In genomic region chr2:85886585-85886984, GRCh38 we compare ENCODE assay signal across 2 cellular contexts.
TF ChIP-seq lines count a peak whose summit lies in the region.

No MANE protein-coding gene starts in this region.

TF ChIP-seq in endothelial cell of umbilical vein, 7 proteins besides CTCF, POLR2A, EP300 and RAD21:
- TF ChIP-seq GATA2 (IDR thresholded peaks at IDR 0.05; ENCODE audit: insufficient read depth, insufficient read length, low read depth, low read length) (no peak), FOS (IDR thresholded peaks at IDR 0.05; ENCODE audit: borderline replicate concordance, insufficient read depth, low read length) (peak; percentile 76), MAX (IDR thresholded peaks at IDR 0.05; ENCODE audit: insufficient read depth, insufficient read length) (no peak), JUN (IDR thresholded peaks at IDR 0.05; ENCODE audit: borderline replicate concordance, insufficient read depth, insufficient read length, low read depth) (peak; percentile 47), POLR2AphosphoS5 (IDR thresholded peaks at IDR 0.05; ENCODE audit: insufficient read depth, low read depth, low read length) (peak; percentile 38), MYC (IDR thresholded peaks at IDR 0.05; ENCODE audit: low read depth, low read length) (no peak)

TF ChIP-seq in HepG2, 621 proteins besides CTCF, POLR2A, EP300 and RAD21:
- no peak for TF ChIP-seq ZC3H13 (CRISPR knock-in tag; IDR thresholded peaks at IDR 0.05)
- no peak for TF ChIP-seq TFDP1 (CRISPR knock-in tag; IDR thresholded peaks at IDR 0.05; ENCODE audit: borderline replicate concordance)
- TF ChIP-seq MBNL3 (CRISPR knock-in tag; conservative IDR thresholded peaks at IDR 0.05), result no peak
- no peak for TF ChIP-seq ATF1 (CRISPR knock-in tag; IDR thresholded peaks at IDR 0.05)
- no peak for TF ChIP-seq MTA1 (CRISPR knock-in tag; IDR thresholded peaks at IDR 0.05; ENCODE audit: borderline replicate concordance)
- TF ChIP-seq GRHL1 (CRISPR knock-in tag; conservative IDR thresholded peaks at IDR 0.05), result no peak
- TF ChIP-seq JDP2 (CRISPR knock-in tag; IDR thresholded peaks at IDR 0.05; ENCODE audit: borderline replicate concordance), result no peak
- no peak for TF ChIP-seq CBX5 (CRISPR knock-in tag; IDR thresholded peaks at IDR 0.05; ENCODE audit: borderline replicate concordance)
